In the genomic region with DNA sequence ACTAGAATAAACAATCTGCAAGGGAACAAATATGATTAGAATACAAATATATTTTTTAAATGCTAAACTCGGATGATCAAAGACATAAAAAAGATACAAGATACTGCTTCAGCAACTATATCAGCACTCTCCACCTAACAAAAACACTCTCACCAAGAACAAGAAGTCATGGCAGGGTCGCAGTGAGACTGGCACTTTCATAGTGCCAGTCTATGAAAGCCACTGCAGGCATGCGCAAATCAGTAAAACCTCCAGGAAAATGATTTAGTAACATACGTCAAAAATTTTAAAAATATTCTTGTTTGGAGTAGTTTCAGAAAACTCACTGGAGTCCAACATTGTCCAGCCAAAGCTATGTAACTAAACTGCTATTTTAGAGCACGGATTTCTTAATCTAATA, we compare ENCODE assay signal across 10 cellular contexts.
"Had no signal": no experiment of that assay in that cellular context is flagged by ENCODE, and none has a peak within 500 bp of the region (broad histone marks: within the 10 kb centered on the region; RNA-seq: fewer than 3 reads in every experiment).

No MANE protein-coding gene starts in this region.

- H3K27ac Mint-ChIP-seq: HFFc6, IgD-negative memory B cell had no signal

- DNase-seq: GM23248, GOT3, H7, HFFc6, KBM-7 had no signal

- H3K4me3 ChIP-seq: GM23248, HAP-1 had no signal

- H3K36me3 Mint-ChIP-seq: IgD-negative memory B cell had no signal

- H3K4me1 Mint-ChIP-seq: IgD-negative memory B cell had no signal

- H3K9me3 ChIP-seq: HAP-1 had no signal

- H3K27me3 Mint-ChIP-seq: IgD-negative memory B cell had no signal

- H3K9me3 Mint-ChIP-seq: HFFc6, IgD-negative memory B cell had no signal

- H3K36me3 ChIP-seq: HAP-1 had no signal

- H3K27ac ChIP-seq: GM23248, HL-60 had no signal

- H3K4me3 Mint-ChIP-seq: HFFc6, IgD-negative memory B cell had no signal

- ATAC-seq: HCT116, HepG2 had no signal
